8 cellular contexts compared by ENCODE assay signal in genomic region chr17:2892305-2892971, GRCh38.
A peak's percentile ranks its signal among the peaks of the same experiment; 100 is the strongest.
DNase-seq lines count a peak whose midpoint lies in the region; ATAC-seq and TF ChIP-seq lines count a peak whose summit lies in the region.

No MANE protein-coding gene starts in this region.

- DNase-seq in DMS 273 (lab: John Stamatoyannopoulos, UW; ENCODE audit: unreplicated experiment), result peak; percentile 45
- peak; percentile 73 to 91 (median 86) for DNase-seq in body of pancreas
- DNase-seq in mesendoderm, result peak; percentile 89
- DNase-seq in putamen (ENCODE audit: low spot score), result no peak
- DNase-seq in NCI-H1436 treated with DMSO at 0.1 percent for 48 hours (lab: John Stamatoyannopoulos, UW), result no peak

- WGBS in HUES64, result 79% methylated on average over 8 of the region's 8 CpGs
- WGBS in body of pancreas, 2 donors, result 34 to 57% methylated on average over 4 to 8 of the region's 8 CpGs
- no CpG with 5 or more reads among the region's 8 CpGs for WGBS in mesendoderm (ENCODE audit: extremely low coverage, insufficient coverage, low lambda C conversion rate)

- intact Hi-C loops in body of pancreas (cut with DNase I), result no loop called here

- H3K9me3 ChIP-seq in HUES64 (ENCODE audit: insufficient read depth, low read depth, low read length), result no peaks in the 10 kb centered on the region
- no peaks in the 10 kb centered on the region for H3K9me3 ChIP-seq in body of pancreas

- H3K27ac ChIP-seq in HUES64 (ENCODE audit: low read depth, low read length) (peak overlapping the region; percentile 30; the same call in 1 of the 2 replicates), body of pancreas (peak overlapping the region; percentile 87 to 98 (median 92)), mesendoderm (ENCODE audit: low read depth, low read length) (peak overlapping the region; percentile 17)

- H3K36me3 ChIP-seq in HUES64 (ENCODE audit: insufficient read depth, low read length) (0 out of 2 replicates have a peak, but pooled peaks cover 5% of the 10 kb centered on the region), body of pancreas (replicated peaks in 1 of 2; ENCODE audit: insufficient read depth in 1 of 2, low read depth in 2 of 2) (no peaks in the 10 kb centered on the region), mesendoderm (ENCODE audit: control insufficient read depth, insufficient read depth, low read length) (no peaks in the 10 kb centered on the region)

- no peak overlapping the region for H3K23ac ChIP-seq in mesendoderm (ENCODE audit: low read length)

- H3K79me2 ChIP-seq in mesendoderm (ENCODE audit: control insufficient read depth, insufficient read depth, low read length), result peaks cover 33% of the 10 kb centered on the region

- no peak overlapping the region for H3K4me2 ChIP-seq in mesendoderm (ENCODE audit: low read length)

- H3K9ac ChIP-seq in HUES64 (ENCODE audit: low read depth, low read length) (no peak overlapping the region), mesendoderm (ENCODE audit: low read length) (no peak overlapping the region)

- no peak overlapping the region for H4K8ac ChIP-seq in mesendoderm (ENCODE audit: low read depth, low read length)

- H2BK15ac ChIP-seq in mesendoderm (replicated peaks; ENCODE audit: low read depth), result no peak overlapping the region

- no peak for TF ChIP-seq CTCF in body of pancreas (IDR thresholded peaks at IDR 0.05)

- H3K4ac ChIP-seq in mesendoderm (ENCODE audit: low read depth, low read length), result peak overlapping the region; percentile 36

- no peaks in the 10 kb centered on the region for H3K27me3 ChIP-seq in HUES64 (ENCODE audit: insufficient read depth, low read length)
- no peaks in the 10 kb centered on the region for H3K27me3 ChIP-seq in body of pancreas
- no peaks in the 10 kb centered on the region for H3K27me3 ChIP-seq in mesendoderm (ENCODE audit: insufficient read depth, low read length, poor library complexity)

- peaks cover 9% of the 10 kb centered on the region for H3K79me1 ChIP-seq in mesendoderm (ENCODE audit: low read length)

- no peak overlapping the region for H4K5ac ChIP-seq in mesendoderm (ENCODE audit: low read length)

- no peak overlapping the region for H2BK5ac ChIP-seq in mesendoderm (ENCODE audit: low read length)

- TF ChIP-seq POLR2A in body of pancreas (IDR thresholded peaks at IDR 0.05), result peak; percentile 33 to 75 (median 58)

- H3K4me3 ChIP-seq in HUES64 (ENCODE audit: low read length), result no peak overlapping the region
- no peak overlapping the region for H3K4me3 ChIP-seq in body of pancreas
- no peak overlapping the region for H3K4me3 ChIP-seq in mesendoderm (ENCODE audit: low read length)

- H3K4me1 ChIP-seq in HUES64 (ENCODE audit: insufficient read depth, low read length), result peaks cover 9% of the 10 kb centered on the region
- peaks cover 81% of the 10 kb centered on the region for H3K4me1 ChIP-seq in body of pancreas
- H3K4me1 ChIP-seq in mesendoderm (ENCODE audit: control insufficient read depth, low read depth, low read length), result peaks cover 10% of the 10 kb centered on the region

- no peak overlapping the region for H2BK120ac ChIP-seq in mesendoderm (ENCODE audit: low read depth, low read length)

- peak overlapping the region; percentile 11 for H3K56ac ChIP-seq in mesendoderm (ENCODE audit: low read length)

- peak overlapping the region; percentile 4 for H3K18ac ChIP-seq in mesendoderm (ENCODE audit: low read length)

- ATAC-seq in body of pancreas, result peak; percentile 72
- no peak for ATAC-seq in HG02642 (IDR thresholded peaks at IDR 0.05; ENCODE audit: poor library complexity, unreplicated experiment)
- no peak for ATAC-seq in GM18907 (IDR thresholded peaks at IDR 0.05; ENCODE audit: unreplicated experiment)

- H2AK5ac ChIP-seq in mesendoderm (ENCODE audit: low read length), result peak overlapping the region; percentile 67

Comparison
In these comparisons a context has a peak if more than half of its experiments do, and no peak if none do; other contexts are left out.
1. DNase-seq: peak in DMS 273 (single experiment), body of pancreas (4 of 4) and mesendoderm (single experiment); none in putamen (single experiment) and NCI-H1436 treated with DMSO at 0.1 percent for 48 hours (single experiment).
2. H3K27ac ChIP-seq: peak in every context shown above with its lines; median percentile 92 in body of pancreas; 30 in HUES64; 17 in mesendoderm.